ENCODE assay signal across 9 cellular contexts in the genomic region with DNA sequence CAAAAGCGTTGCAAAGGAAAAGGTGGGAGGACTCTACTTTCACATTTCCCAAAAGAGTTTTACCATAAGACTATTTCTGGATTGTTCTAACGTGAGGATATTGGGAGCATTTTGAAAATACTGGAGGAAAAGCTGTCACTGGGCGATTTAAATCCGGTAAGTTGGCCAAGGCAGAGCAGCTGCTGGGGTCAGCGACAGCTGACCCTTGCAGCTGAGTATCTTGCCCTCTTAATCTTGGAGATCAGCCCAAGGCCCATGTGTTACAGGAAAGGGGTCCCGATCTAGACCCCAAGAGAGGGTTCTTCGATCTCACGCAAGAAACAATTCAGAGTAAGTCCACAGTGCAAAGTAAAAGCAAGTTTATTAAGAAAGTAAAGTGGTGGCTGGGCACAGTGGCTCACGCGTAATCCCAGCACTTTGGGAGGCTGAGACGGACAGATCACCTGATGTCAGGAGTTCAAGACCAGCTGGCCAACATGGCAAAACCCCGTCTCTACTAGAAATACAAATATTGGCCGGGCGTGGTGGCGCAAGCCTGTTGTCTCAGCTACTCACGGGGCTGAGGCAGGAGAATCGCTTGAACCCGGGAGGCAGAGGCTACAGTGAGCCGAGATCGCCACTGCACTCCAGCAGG. TPM values are rescaled to one million over a fixed set of nuclear protein-coding genes. Genes with fewer than 3 reads are reported as not detected.
DNase-seq lines count a peak whose midpoint lies in the region; ATAC-seq, FAIRE-seq and TF ChIP-seq lines count a peak whose summit lies in the region.
"Had no signal": no experiment of that assay in that cellular context is flagged by ENCODE, and none has a peak within 500 bp of the region (broad histone marks: within the 10 kb centered on the region; RNA-seq: fewer than 3 reads in every experiment).

No MANE protein-coding gene starts in this region.

- ATAC-seq in HepG2 (no peak), HG03520 (IDR thresholded peaks at IDR 0.05; ENCODE audit: unreplicated experiment) (no peak), HG02678 (IDR thresholded peaks at IDR 0.05; ENCODE audit: unreplicated experiment) (no peak)

- H3K79me2 ChIP-seq in HepG2 (ENCODE audit: insufficient read depth, low read length): no peaks in the 10 kb centered on the region

- peak overlapping the region; percentile 40; the same call in 1 of the 2 replicates for H3K9ac ChIP-seq in HepG2 (ENCODE audit: insufficient read depth, low read depth, low read length)

- no peak for DNase-seq in T-helper 1 cell
- peak; percentile 28 for DNase-seq in astrocyte of the spinal cord (ENCODE audit: low read depth, low spot score)
- no peak for DNase-seq in HepG2 (ENCODE audit: low spot score)
- DNase-seq in testis: peak; percentile 47
- no peak for DNase-seq in kidney tubule cell (ENCODE audit: low spot score)

- in situ Hi-C loops in astrocyte of the spinal cord (cut with HindIII; ENCODE audit: low sequenced_read_pairs) (no loop called here), HepG2 (cut with HindIII; ENCODE audit: extremely low pct_ligation_motif_present, low pct_unique_long_range_greater_than_20kb) (no loop called here)

- CTCF ChIA-PET in HepG2 (lab: Yijun Ruan, JAX; ENCODE audit: low intra/inter-chr PET ratio, low total read pairs): interaction anchor here (1.4 to 1.7 kb wide), 2 partner anchors 62 to 161 kb away, joined by 3 to 9 read pairs; no protein-coding TSS in a partner anchor

- H3K36me3 Mint-ChIP-seq in T-helper 1 cell treated with Interleukin-12 subunit alpha and Interleukin-12 subunit beta and Interleukin-4 antibody, amounts not matched to agents 30 μg/mL and 1 μg/mL, for 36 hours (ENCODE audit: low read depth): peaks cover 11% of the 10 kb centered on the region

- TF ChIP-seq POLR2A in HepG2 (IDR thresholded peaks at IDR 0.05; ENCODE audit: insufficient read depth in 1 of 2, low read depth in 2 of 2, low read length in 2 of 2): no peak
- TF ChIP-seq POLR2A in testis (IDR thresholded peaks at IDR 0.05): no peak

- H3K4me3 Mint-ChIP-seq in T-helper 1 cell treated with Interleukin-12 subunit alpha and Interleukin-12 subunit beta and Interleukin-4 antibody, amounts not matched to agents 30 μg/mL and 1 μg/mL, for 36 hours: peak overlapping the region; percentile 90

- no TSS peak for BruUV-seq in HepG2 (replicated peaks; lab: Mats Ljungman, UMichigan)

- H3K27me3 ChIP-seq in HepG2 (ENCODE audit: control insufficient read depth in 1 of 2, insufficient read depth in 2 of 2, low read length in 2 of 2) (peaks cover 4 to 28% of the 10 kb centered on the region in 2 experiments), testis (no peaks in the 10 kb centered on the region)

- no peak for TF ChIP-seq RAD21 in HepG2 (CRISPR knock-in tag; IDR thresholded peaks at IDR 0.05)

- peak overlapping the region; percentile 81 for H3K27ac Mint-ChIP-seq in T-helper 1 cell treated with Interleukin-12 subunit alpha and Interleukin-12 subunit beta and Interleukin-4 antibody, amounts not matched to agents 30 μg/mL and 1 μg/mL, for 36 hours

- no peak for FAIRE-seq in HepG2 (lab: Jason Lieb, UNC)
- FAIRE-seq: G401.6 had no signal

- intact Hi-C loops in HepG2 (cut with micrococcal nuclease; ENCODE audit: unreplicated experiment): loop anchor here (1.0 to 2.0 kb wide), 2 partner anchors 133 to 191 kb away; no protein-coding TSS in a partner anchor
- intact Hi-C loops in testis (cut with DNase I; ENCODE audit: low total_unique reads): loop anchor here (5.0 to 10.0 kb wide), 2 partner anchors 108 to 185 kb away; no protein-coding TSS in a partner anchor

- H3K4me2 ChIP-seq in HepG2 (ENCODE audit: low read depth, low read length): peak overlapping the region; percentile 89

- no peak overlapping the region for H3K27ac ChIP-seq in HepG2 (ENCODE audit: extremely low read length, insufficient read depth, low read length)
- H3K27ac ChIP-seq in testis: peak overlapping the region; percentile 53 to 92

- TF ChIP-seq CTCF in astrocyte of the spinal cord (IDR thresholded peaks at IDR 0.05; ENCODE audit: low read depth, low read length) (no peak), HepG2 (CRISPR knock-in tag; IDR thresholded peaks at IDR 0.05) (no peak; the same call in 1 of the 2 replicates), testis (IDR thresholded peaks at IDR 0.05) (no peak)

- TF ChIP-seq EP300 in HepG2 (IDR thresholded peaks at IDR 0.05; ENCODE audit: low read depth in 2 of 2, low read length in 2 of 2) (no peak), HepG2 (CRISPR knock-in tag; IDR thresholded peaks at IDR 0.05; ENCODE audit: borderline replicate concordance) (no peak)

- no peaks in the 10 kb centered on the region for H3K27me3 Mint-ChIP-seq in T-helper 1 cell treated with Interleukin-12 subunit alpha and Interleukin-12 subunit beta and Interleukin-4 antibody, amounts not matched to agents 30 μg/mL and 1 μg/mL, for 36 hours (ENCODE audit: low read depth)

- H3K4me1 Mint-ChIP-seq in T-helper 1 cell treated with Interleukin-12 subunit alpha and Interleukin-12 subunit beta and Interleukin-4 antibody, amounts not matched to agents 30 μg/mL and 1 μg/mL, for 36 hours (ENCODE audit: low read depth): peaks cover 57% of the 10 kb centered on the region

- POLR2A ChIA-PET in HepG2 (lab: Yijun Ruan, JAX): interaction anchor here (1.4 kb wide), 1 partner anchor 216 kb away, joined by 3 read pairs; a partner anchor contains a TSS

- no peaks in the 10 kb centered on the region for H4K20me1 ChIP-seq in HepG2 (ENCODE audit: insufficient read depth, low read length)

- H3K9me3 ChIP-seq in HepG2 (ENCODE audit: low read length): no peaks in the 10 kb centered on the region
- H3K9me3 ChIP-seq in testis: no peaks in the 10 kb centered on the region

- H3K9me3 Mint-ChIP-seq in T-helper 1 cell treated with Interleukin-12 subunit alpha and Interleukin-12 subunit beta and Interleukin-4 antibody, amounts not matched to agents 30 μg/mL and 1 μg/mL, for 36 hours: peaks cover 7% of the 10 kb centered on the region

- WGBS in HepG2 (ENCODE audit: low lambda C conversion rate): 3% methylated on average over 20 of the region's 20 CpGs
- 18 to 19% methylated on average over 16 to 20 of the region's 20 CpGs for WGBS in testis, 2 donors

- H3K4me1 ChIP-seq in HepG2 (ENCODE audit: insufficient read depth, low read length) (peaks cover 25% of the 10 kb centered on the region), testis (peaks cover 30% of the 10 kb centered on the region)

- H3K36me3 ChIP-seq in HepG2 (replicated peaks in 1 of 2; ENCODE audit: control insufficient read depth in 1 of 2, insufficient read depth in 2 of 2, low read length in 2 of 2) (no peaks in the 10 kb centered on the region), testis (ENCODE audit: low read depth, missing control alignments) (no peaks in the 10 kb centered on the region)

- peak overlapping the region; percentile 62 for H3K4me3 ChIP-seq in astrocyte of the spinal cord (ENCODE audit: low read depth, low read length)
- peak overlapping the region; percentile 58 to 80 (median 69) for H3K4me3 ChIP-seq in HepG2 (replicated peaks in 1 of 3; ENCODE audit: insufficient read depth in 1 of 3, low read depth in 2 of 3, low read length in 3 of 3)
- H3K4me3 ChIP-seq in testis: peak overlapping the region; percentile 73 to 93

- H2AFZ ChIP-seq in HepG2 (ENCODE audit: low read length): peak overlapping the region; percentile 91

TF ChIP-seq in HepG2, 621 proteins besides CTCF, POLR2A, EP300 and RAD21 (continues in another document):
- TF ChIP-seq ZNF441 (CRISPR knock-in tag; IDR thresholded peaks at IDR 0.05; ENCODE audit: borderline replicate concordance) (0 out of 2 replicates have a peak, but pooled peaks have one; percentile 3), FOXA1 (IDR thresholded peaks at IDR 0.05) (no peak), FOXA1 (CRISPR knock-in tag; IDR thresholded peaks at IDR 0.05) (0 out of 2 replicates have a peak, but pooled peaks have one; percentile 3), RXRA (CRISPR knock-in tag; IDR thresholded peaks at IDR 0.05) (0 out of 2 replicates have a peak, but pooled peaks have one; percentile 16), FOXP1 (IDR thresholded peaks at IDR 0.05) (no peak), FOXP1 (CRISPR knock-in tag; IDR thresholded peaks at IDR 0.05) (no peak), ZNF251 (CRISPR knock-in tag; IDR thresholded peaks at IDR 0.05) (no peak), ZMYM4 (CRISPR knock-in tag; IDR thresholded peaks at IDR 0.05) (0 out of 2 replicates have a peak, but pooled peaks have one; percentile 24), NR2F6 (IDR thresholded peaks at IDR 0.05) (peak; percentile 55; the same call in 1 of the 2 replicates), NR2F6 (CRISPR knock-in tag; IDR thresholded peaks at IDR 0.05) (no peak), SOX6 (IDR thresholded peaks at IDR 0.05) (no peak), SOX6 (CRISPR knock-in tag; IDR thresholded peaks at IDR 0.05) (0 out of 2 replicates have a peak, but pooled peaks have one; percentile 19), DPF2 (CRISPR knock-in tag; IDR thresholded peaks at IDR 0.05; ENCODE audit: borderline replicate concordance, low read depth) (no peak)

RNA-seq across cellular contexts. Expression of a gene that starts 1.0 kb away (rescaled TPM):
- total RNA-seq in HepG2 (2016; rRNA removed; fragmentation: Illumina TruSeq; extraction: Trizol) (1.3 TPM in 2 replicates), testis (10 to 100 TPM; 38.3 to 60.0 TPM)
- total RNA-seq in HepG2 (2016; cell fraction: cytosol; rRNA removed; fragmentation: Illumina TruSeq; extraction: Trizol; ENCODE audit: low read depth): 1.4 and 2.7 TPM in 2 replicates
- 1.3 and 1.4 TPM in 2 replicates for total RNA-seq in HepG2 (2016; cell fraction: insoluble cytoplasmic fraction; rRNA removed; fragmentation: Illumina TruSeq; extraction: Trizol)
- 3.0 and 3.4 TPM in 2 replicates for total RNA-seq in HepG2 (2016; cell fraction: membrane; rRNA removed; fragmentation: Illumina TruSeq; extraction: Trizol)
- 1.9 and 2.0 TPM in 2 replicates for total RNA-seq in HepG2 (2016; cell fraction: nucleus; rRNA removed; fragmentation: Illumina TruSeq; extraction: Trizol)
- polyA plus RNA-seq in HepG2 (2011; rRNA removed) (2.0 and 2.1 TPM in 2 replicates), testis (ENCODE audit: insufficient read depth, low read depth, low replicate concordance) (48.2 TPM)
- 0.91 and 1.9 TPM in 2 replicates for polyA plus RNA-seq in HepG2 (2011; cell fraction: cytosol; rRNA removed)
- polyA plus RNA-seq in HepG2 (2011; cell fraction: nucleus; rRNA removed): 1.2 and 1.9 TPM in 2 replicates
- polyA plus RNA-seq in HepG2 (2012): 1.2 and 1.4 TPM in 2 replicates
- 2.0 and 2.2 TPM in 2 replicates for polyA plus RNA-seq in HepG2 (2016; cell fraction: cytosol; fragmentation: Illumina TruSeq; extraction: Trizol; ENCODE audit: low read depth)
- polyA plus RNA-seq in HepG2 (2016; cell fraction: insoluble cytoplasmic fraction; fragmentation: Illumina TruSeq; extraction: Trizol; ENCODE audit: low read depth): 1.2 and 1.5 TPM in 2 replicates
- 1.9 and 2.8 TPM in 2 replicates for polyA plus RNA-seq in HepG2 (2016; cell fraction: membrane; fragmentation: Illumina TruSeq; extraction: Trizol; ENCODE audit: low read depth)
- 2.6 and 2.7 TPM in 2 replicates for polyA plus RNA-seq in HepG2 (2016; cell fraction: nucleus; fragmentation: Illumina TruSeq; extraction: Trizol; ENCODE audit: insufficient read depth, low read depth)
- polyA minus RNA-seq in HepG2 (2011; rRNA and poly(A)+ RNA removed; ENCODE audit: low replicate concordance): 1.2 and 2.0 TPM in 2 replicates
- 0.97 and 1.6 TPM in 2 replicates for polyA minus RNA-seq in HepG2 (2011; cell fraction: cytosol; rRNA and poly(A)+ RNA removed)
- 5.7 and 6.5 TPM in 2 replicates for polyA minus RNA-seq in HepG2 (2011; cell fraction: nucleus; rRNA and poly(A)+ RNA removed)

Comparison
In these comparisons a context has a peak if more than half of its experiments do, and no peak if none do; other contexts are left out.
1. DNase-seq: peak in astrocyte of the spinal cord (single experiment) and testis (single experiment); none in T-helper 1 cell (0 of 5), HepG2 (single experiment) and kidney tubule cell (single experiment).
2. RNA of a gene that starts 1.0 kb away (total RNA-seq): 38.3 to 60.0 TPM in testis; 1.3 to 3.4 TPM in HepG2; every median in the first group is over 4 times any median in the second.
3. Peak in every context shown above with its lines, with median percentiles within 50 percentile points of each other: H3K4me3 ChIP-seq.